Comparison of ENCODE assay signal across 1 cellular context in the genomic region with DNA sequence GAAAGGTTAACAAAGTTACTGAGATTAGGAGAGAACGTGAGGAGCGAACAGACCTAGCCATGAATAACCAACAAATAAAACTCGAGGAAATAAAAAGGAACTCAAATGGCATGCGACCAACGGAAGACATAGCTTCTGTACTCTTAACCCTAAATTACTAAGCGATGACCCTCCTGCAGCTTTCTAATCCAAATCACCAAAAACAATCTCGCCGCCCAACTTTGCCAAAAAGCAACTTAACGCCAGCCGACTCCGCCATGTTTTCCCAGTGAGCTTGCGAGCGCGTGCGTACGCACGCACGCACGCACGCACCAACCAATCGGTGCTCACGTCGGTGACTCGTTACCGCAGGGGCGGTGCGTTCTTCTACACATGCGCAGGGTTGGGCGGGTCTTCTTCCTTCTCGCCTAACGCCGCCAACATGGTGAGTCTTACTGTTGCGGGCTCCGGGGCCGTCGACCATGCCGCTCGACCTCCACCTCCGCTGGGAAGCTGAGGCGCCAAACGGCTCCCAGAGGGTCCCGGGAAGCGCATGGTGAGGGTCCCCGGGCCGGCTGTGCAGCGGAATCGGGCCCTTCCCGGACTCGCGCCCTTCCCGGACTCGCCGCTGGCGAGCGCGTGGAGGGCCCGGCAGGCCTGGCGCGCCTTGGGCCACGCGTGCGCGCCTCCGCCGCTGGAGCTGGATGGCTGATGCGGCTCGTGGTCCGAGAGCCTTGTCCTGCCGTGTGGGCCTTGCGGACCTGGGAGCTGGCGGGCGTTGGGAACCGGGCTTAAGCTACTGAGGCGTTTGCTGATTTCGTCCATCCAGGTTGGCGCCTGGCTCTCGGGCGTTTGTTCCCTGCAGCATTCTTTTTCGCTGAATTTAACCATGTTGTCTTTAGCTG.
TF ChIP-seq lines count a peak whose summit lies in the region.

RPL14 (plus strand) TSS at position 400 of the 884 bp plus-strand sequence; CDS start at position 533, 133 bp downstream.

TF ChIP-seq in HEK293, 187 proteins besides CTCF, POLR2A, EP300 and RAD21 (continued from another document):
- TF ChIP-seq PRDM2 (tag by site-specific recombination; IDR thresholded peaks at IDR 0.05; ENCODE audit: borderline replicate concordance) (no peak), ZNF274 (IDR thresholded peaks at IDR 0.05; ENCODE audit: low read length) (no peak), ZNF274 (tag by site-specific recombination; IDR thresholded peaks at IDR 0.05; ENCODE audit: borderline replicate concordance) (no peak), ZNF785 (tag by site-specific recombination; IDR thresholded peaks at IDR 0.05) (no peak), ZNF140 (tag by site-specific recombination; IDR thresholded peaks at IDR 0.05) (no peak)
